ENCODE assay signal across 2 cellular contexts in the genomic region with DNA sequence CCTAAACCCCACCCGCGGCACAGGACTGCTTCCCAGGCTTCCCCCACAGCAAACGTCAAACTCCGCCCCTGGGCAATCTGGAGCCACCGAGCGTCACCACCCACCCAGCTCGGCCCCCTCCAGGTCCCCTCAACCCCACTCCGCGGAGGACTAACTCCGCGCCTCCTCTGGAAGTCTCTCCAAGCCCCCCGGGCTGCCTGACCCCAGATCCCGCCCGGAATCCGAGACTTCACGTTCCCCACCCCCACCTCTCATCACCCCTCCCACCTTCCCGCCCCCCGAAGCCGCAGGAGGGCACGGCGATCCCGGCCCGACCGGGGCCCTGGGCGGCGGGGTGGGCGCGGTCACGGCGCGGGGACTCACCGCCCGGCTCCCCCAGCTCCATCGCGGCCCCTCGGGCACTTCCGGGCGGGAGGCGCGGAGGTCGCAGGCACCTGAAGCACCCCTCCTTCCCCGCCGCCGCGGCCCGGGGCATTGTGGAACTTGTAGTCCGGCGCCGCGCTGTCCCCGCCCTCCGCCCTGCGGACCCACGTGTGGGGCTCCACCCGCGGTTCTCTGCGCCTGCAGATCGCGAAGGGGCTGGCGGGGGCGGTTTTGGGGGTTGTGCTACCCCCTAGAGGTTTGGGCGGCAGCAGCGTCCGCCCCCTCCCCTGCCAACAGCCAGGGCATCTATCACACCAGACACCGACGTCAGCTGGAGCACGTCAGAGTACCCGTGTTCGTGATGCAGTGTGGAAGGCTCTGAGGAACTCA.
TF ChIP-seq lines count a peak whose summit lies in the region.

A gene with protein sequence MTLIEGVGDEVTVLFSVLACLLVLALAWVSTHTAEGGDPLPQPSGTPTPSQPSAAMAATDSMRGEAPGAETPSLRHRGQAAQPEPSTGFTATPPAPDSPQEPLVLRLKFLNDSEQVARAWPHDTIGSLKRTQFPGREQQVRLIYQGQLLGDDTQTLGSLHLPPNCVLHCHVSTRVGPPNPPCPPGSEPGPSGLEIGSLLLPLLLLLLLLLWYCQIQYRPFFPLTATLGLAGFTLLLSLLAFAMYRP (minus strand): TSS at position 423 of the 753 bp plus-strand sequence. CDS start 930 bp downstream, outside the sequence.

TF ChIP-seq in HEK293, 187 proteins besides CTCF, POLR2A, EP300 and RAD21 (continued from another document and continues in another):
- TF ChIP-seq, protein P1, sequence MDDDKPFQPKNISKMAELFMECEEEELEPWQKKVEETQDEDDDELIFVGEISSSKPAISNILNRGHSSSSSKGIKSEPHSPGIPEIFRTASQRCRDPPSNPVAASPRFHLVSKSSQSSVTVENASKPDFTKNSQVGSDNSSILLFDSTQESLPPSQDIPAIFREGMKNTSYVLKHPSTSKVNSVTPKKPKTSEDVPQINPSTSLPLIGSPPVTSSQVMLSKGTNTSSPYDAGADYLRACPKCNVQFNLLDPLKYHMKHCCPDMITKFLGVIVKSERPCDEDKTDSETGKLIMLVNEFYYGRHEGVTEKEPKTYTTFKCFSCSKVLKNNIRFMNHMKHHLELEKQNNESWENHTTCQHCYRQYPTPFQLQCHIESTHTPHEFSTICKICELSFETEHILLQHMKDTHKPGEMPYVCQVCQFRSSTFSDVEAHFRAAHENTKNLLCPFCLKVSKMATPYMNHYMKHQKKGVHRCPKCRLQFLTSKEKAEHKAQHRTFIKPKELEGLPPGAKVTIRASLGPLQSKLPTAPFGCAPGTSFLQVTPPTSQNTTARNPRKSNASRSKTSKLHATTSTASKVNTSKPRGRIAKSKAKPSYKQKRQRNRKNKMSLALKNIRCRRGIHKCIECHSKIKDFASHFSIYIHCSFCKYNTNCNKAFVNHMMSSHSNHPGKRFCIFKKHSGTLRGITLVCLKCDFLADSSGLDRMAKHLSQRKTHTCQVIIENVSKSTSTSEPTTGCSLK (tag by site-specific recombination; IDR thresholded peaks at IDR 0.05) = no peak
- TF ChIP-seq ZNF184 (tag by site-specific recombination; IDR thresholded peaks at IDR 0.05) (no peak), ZNF174 (tag by site-specific recombination; IDR thresholded peaks at IDR 0.05) (no peak), ZNF433 (tag by site-specific recombination; IDR thresholded peaks at IDR 0.05; ENCODE audit: low read depth) (no peak), ZNF214 (tag by site-specific recombination; IDR thresholded peaks at IDR 0.05; ENCODE audit: borderline replicate concordance) (no peak), ZNF701 (tag by site-specific recombination; IDR thresholded peaks at IDR 0.05) (no peak), ZNF837 (tag by site-specific recombination; IDR thresholded peaks at IDR 0.05) (no peak), SCRT1 (tag by site-specific recombination; IDR thresholded peaks at IDR 0.05; ENCODE audit: borderline replicate concordance) (no peak), MZF1 (tag by site-specific recombination; IDR thresholded peaks at IDR 0.05; ENCODE audit: borderline replicate concordance) (no peak)
- TF ChIP-seq, protein P2, sequence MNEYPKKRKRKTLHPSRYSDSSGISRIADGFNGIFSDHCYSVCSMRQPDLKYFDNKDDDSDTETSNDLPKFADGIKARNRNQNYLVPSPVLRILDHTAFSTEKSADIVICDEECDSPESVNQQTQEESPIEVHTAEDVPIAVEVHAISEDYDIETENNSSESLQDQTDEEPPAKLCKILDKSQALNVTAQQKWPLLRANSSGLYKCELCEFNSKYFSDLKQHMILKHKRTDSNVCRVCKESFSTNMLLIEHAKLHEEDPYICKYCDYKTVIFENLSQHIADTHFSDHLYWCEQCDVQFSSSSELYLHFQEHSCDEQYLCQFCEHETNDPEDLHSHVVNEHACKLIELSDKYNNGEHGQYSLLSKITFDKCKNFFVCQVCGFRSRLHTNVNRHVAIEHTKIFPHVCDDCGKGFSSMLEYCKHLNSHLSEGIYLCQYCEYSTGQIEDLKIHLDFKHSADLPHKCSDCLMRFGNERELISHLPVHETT (tag by site-specific recombination; IDR thresholded peaks at IDR 0.05) = no peak
- TF ChIP-seq, protein P3, sequence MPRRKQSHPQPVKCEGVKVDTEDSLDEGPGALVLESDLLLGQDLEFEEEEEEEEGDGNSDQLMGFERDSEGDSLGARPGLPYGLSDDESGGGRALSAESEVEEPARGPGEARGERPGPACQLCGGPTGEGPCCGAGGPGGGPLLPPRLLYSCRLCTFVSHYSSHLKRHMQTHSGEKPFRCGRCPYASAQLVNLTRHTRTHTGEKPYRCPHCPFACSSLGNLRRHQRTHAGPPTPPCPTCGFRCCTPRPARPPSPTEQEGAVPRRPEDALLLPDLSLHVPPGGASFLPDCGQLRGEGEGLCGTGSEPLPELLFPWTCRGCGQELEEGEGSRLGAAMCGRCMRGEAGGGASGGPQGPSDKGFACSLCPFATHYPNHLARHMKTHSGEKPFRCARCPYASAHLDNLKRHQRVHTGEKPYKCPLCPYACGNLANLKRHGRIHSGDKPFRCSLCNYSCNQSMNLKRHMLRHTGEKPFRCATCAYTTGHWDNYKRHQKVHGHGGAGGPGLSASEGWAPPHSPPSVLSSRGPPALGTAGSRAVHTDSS (tag by site-specific recombination; IDR thresholded peaks at IDR 0.05) = no peak
- TF ChIP-seq, protein P4, sequence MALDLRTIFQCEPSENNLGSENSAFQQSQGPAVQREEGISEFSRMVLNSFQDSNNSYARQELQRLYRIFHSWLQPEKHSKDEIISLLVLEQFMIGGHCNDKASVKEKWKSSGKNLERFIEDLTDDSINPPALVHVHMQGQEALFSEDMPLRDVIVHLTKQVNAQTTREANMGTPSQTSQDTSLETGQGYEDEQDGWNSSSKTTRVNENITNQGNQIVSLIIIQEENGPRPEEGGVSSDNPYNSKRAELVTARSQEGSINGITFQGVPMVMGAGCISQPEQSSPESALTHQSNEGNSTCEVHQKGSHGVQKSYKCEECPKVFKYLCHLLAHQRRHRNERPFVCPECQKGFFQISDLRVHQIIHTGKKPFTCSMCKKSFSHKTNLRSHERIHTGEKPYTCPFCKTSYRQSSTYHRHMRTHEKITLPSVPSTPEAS (tag by site-specific recombination; IDR thresholded peaks at IDR 0.05) = no peak
- TF ChIP-seq, protein P5, sequence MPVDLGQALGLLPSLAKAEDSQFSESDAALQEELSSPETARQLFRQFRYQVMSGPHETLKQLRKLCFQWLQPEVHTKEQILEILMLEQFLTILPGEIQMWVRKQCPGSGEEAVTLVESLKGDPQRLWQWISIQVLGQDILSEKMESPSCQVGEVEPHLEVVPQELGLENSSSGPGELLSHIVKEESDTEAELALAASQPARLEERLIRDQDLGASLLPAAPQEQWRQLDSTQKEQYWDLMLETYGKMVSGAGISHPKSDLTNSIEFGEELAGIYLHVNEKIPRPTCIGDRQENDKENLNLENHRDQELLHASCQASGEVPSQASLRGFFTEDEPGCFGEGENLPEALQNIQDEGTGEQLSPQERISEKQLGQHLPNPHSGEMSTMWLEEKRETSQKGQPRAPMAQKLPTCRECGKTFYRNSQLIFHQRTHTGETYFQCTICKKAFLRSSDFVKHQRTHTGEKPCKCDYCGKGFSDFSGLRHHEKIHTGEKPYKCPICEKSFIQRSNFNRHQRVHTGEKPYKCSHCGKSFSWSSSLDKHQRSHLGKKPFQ (tag by site-specific recombination; IDR thresholded peaks at IDR 0.05) = no peak

TF ChIP-seq in K562, 482 proteins besides CTCF, POLR2A, EP300 and RAD21 (continued from another document and continues in another):
- TF ChIP-seq, protein P6, sequence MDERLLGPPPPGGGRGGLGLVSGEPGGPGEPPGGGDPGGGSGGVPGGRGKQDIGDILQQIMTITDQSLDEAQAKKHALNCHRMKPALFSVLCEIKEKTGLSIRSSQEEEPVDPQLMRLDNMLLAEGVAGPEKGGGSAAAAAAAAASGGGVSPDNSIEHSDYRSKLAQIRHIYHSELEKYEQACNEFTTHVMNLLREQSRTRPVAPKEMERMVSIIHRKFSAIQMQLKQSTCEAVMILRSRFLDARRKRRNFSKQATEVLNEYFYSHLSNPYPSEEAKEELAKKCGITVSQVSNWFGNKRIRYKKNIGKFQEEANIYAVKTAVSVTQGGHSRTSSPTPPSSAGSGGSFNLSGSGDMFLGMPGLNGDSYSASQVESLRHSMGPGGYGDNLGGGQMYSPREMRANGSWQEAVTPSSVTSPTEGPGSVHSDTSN (CRISPR knock-in tag; IDR thresholded peaks at IDR 0.05; ENCODE audit: low read depth) = no peak
- TF ChIP-seq, protein P6 (tag; conservative IDR thresholded peaks at IDR 0.05; ENCODE audit: low read depth) = no peak
- no peak for TF ChIP-seq RBM22 (IDR thresholded peaks at IDR 0.05; ENCODE audit: low read depth, low read length, poor library complexity, severe bottlenecking)
- no peak for TF ChIP-seq SMC3 (conservative IDR thresholded peaks at IDR 0.05; ENCODE audit: insufficient read depth, low read depth, low read length)
- TF ChIP-seq SMAD4 (CRISPR knock-in tag; conservative IDR thresholded peaks at IDR 0.05) = peak; percentile 34; the same call in 1 of the 2 replicates
- TF ChIP-seq, protein P7, sequence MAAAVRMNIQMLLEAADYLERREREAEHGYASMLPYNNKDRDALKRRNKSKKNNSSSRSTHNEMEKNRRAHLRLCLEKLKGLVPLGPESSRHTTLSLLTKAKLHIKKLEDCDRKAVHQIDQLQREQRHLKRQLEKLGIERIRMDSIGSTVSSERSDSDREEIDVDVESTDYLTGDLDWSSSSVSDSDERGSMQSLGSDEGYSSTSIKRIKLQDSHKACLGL (CRISPR knock-in tag; IDR thresholded peaks at IDR 0.05; ENCODE audit: borderline replicate concordance, poor library complexity, severe bottlenecking) = peak; percentile 89
- no peak for TF ChIP-seq HLTF (IDR thresholded peaks at IDR 0.05)
- TF ChIP-seq, protein P8, sequence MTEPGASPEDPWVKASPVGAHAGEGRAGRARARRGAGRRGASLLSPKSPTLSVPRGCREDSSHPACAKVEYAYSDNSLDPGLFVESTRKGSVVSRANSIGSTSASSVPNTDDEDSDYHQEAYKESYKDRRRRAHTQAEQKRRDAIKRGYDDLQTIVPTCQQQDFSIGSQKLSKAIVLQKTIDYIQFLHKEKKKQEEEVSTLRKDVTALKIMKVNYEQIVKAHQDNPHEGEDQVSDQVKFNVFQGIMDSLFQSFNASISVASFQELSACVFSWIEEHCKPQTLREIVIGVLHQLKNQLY (CRISPR knock-in tag; conservative IDR thresholded peaks at IDR 0.05) = 0 out of 4 replicates have a peak, but pooled peaks of 1 of the 2 experiments have one; percentile 64
- TF ChIP-seq GATAD2B (IDR thresholded peaks at IDR 0.05; ENCODE audit: borderline replicate concordance) = no peak
- no peak for TF ChIP-seq POLR2AphosphoS2 (IDR thresholded peaks at IDR 0.05; ENCODE audit: low read length)
- no peak for TF ChIP-seq NCOA2 (IDR thresholded peaks at IDR 0.05; ENCODE audit: partially characterized antibody in 2 of 2)
- TF ChIP-seq U2AF1 (optimal IDR thresholded peaks at IDR 0.05; ENCODE audit: low read depth, low read length) = peak; percentile 15
- peak; percentile 61 for TF ChIP-seq RBFOX2 (IDR thresholded peaks at IDR 0.05; ENCODE audit: low read depth, low read length)
- TF ChIP-seq, protein P9, sequence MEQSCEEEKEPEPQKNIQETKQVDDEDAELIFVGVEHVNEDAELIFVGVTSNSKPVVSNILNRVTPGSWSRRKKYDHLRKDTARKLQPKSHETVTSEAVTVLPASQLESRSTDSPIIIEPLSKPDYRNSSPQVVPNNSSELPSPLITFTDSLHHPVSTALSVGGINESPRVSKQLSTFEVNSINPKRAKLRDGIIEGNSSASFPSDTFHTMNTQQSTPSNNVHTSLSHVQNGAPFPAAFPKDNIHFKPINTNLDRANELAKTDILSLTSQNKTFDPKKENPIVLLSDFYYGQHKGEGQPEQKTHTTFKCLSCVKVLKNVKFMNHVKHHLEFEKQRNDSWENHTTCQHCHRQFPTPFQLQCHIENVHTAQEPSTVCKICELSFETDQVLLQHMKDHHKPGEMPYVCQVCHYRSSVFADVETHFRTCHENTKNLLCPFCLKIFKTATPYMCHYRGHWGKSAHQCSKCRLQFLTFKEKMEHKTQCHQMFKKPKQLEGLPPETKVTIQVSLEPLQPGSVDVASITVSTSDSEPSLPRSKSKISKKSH (CRISPR knock-in tag; IDR thresholded peaks at IDR 0.05) = no peak
- TF ChIP-seq NCOA6 (IDR thresholded peaks at IDR 0.05) = no peak
- no peak for TF ChIP-seq XRCC5 (IDR thresholded peaks at IDR 0.05; ENCODE audit: low read depth, low read length)
- peak; percentile 71; the same call in 1 of the 2 replicates for TF ChIP-seq E2F3 (CRISPR knock-in tag; IDR thresholded peaks at IDR 0.05)
- TF ChIP-seq HCFC1 (IDR thresholded peaks at IDR 0.05; ENCODE audit: low read depth, low read length) = peak; percentile 93
- TF ChIP-seq HNRNPL (IDR thresholded peaks at IDR 0.05; ENCODE audit: low read depth, low read length) = no peak
- no peak for TF ChIP-seq POU5F1 (IDR thresholded peaks at IDR 0.05; ENCODE audit: borderline replicate concordance, low read depth, low read length, partially characterized antibody)
- TF ChIP-seq RFX1 (IDR thresholded peaks at IDR 0.05) = no peak
- TF ChIP-seq ZNF282 (CRISPR knock-in tag; IDR thresholded peaks at IDR 0.05) = no peak
- TF ChIP-seq, protein P10, sequence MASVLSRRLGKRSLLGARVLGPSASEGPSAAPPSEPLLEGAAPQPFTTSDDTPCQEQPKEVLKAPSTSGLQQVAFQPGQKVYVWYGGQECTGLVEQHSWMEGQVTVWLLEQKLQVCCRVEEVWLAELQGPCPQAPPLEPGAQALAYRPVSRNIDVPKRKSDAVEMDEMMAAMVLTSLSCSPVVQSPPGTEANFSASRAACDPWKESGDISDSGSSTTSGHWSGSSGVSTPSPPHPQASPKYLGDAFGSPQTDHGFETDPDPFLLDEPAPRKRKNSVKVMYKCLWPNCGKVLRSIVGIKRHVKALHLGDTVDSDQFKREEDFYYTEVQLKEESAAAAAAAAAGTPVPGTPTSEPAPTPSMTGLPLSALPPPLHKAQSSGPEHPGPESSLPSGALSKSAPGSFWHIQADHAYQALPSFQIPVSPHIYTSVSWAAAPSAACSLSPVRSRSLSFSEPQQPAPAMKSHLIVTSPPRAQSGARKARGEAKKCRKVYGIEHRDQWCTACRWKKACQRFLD (CRISPR knock-in tag; IDR thresholded peaks at IDR 0.05) = peak; percentile 11; the same call in 1 of the 2 replicates
- TF ChIP-seq, protein P11, sequence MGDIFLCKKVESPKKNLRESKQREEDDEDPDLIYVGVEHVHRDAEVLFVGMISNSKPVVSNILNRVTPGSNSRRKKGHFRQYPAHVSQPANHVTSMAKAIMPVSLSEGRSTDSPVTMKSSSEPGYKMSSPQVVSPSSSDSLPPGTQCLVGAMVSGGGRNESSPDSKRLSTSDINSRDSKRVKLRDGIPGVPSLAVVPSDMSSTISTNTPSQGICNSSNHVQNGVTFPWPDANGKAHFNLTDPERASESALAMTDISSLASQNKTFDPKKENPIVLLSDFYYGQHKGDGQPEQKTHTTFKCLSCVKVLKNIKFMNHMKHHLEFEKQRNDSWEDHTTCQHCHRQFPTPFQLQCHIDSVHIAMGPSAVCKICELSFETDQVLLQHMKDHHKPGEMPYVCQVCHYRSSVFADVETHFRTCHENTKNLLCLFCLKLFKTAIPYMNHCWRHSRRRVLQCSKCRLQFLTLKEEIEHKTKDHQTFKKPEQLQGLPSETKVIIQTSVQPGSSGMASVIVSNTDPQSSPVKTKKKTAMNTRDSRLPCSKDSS (IDR thresholded peaks at IDR 0.05; ENCODE audit: low read depth, partially characterized antibody) = no peak
- TF ChIP-seq ZNF551 (CRISPR knock-in tag; IDR thresholded peaks at IDR 0.05) = no peak
- TF ChIP-seq ZNF699 (CRISPR knock-in tag; IDR thresholded peaks at IDR 0.05; ENCODE audit: insufficient replicate concordance) = no peak
- no peak for TF ChIP-seq ZNF561 (CRISPR knock-in tag; conservative IDR thresholded peaks at IDR 0.05)
- no peak for TF ChIP-seq GABPB2 (CRISPR knock-in tag; conservative IDR thresholded peaks at IDR 0.05)
